In the genomic region with DNA sequence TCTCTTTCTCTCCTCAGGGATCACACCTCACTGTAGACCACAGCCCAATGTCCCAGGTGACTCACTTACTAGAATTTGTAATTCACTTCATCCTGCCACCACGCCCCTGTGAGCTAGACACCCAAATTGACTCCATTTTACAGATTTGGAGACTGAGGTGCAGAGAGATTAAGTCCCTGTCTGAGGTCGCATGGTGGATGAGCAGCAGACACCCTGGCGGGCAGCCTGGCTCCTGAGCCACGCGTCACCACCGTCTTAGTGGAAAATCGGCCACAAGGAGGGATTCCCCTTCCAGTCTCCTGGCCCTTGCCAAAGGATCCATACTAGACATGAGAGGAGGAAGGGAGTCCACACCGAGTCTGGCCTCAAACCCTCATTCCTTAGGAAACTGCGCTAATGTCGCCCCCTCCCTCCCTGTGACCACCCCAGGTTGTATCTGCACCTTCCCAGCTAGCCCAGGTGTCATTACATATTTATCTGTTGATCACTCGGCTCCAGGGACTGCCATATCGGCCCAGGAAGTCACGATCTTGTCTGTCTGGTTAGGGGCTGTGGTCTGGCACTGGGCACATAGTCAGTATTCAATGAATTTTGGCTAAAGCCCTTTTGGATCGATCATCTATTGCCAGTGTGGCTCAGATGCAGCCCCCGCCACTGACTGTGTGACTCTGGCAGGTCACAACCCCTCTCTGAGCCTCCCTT, we compare ENCODE assay signal across 1 cellular context.
TF ChIP-seq lines count a peak whose summit lies in the region.

No MANE protein-coding gene starts in this region.

TF ChIP-seq in K562, 482 proteins besides CTCF, POLR2A, EP300 and RAD21 (continued from another document):
- TF ChIP-seq, protein P1, sequence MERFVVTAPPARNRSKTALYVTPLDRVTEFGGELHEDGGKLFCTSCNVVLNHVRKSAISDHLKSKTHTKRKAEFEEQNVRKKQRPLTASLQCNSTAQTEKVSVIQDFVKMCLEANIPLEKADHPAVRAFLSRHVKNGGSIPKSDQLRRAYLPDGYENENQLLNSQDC (CRISPR knock-in tag; IDR thresholded peaks at IDR 0.05), result no peak
- TF ChIP-seq SOX6 (IDR thresholded peaks at IDR 0.05) (no peak), KAT7 (CRISPR knock-in tag; IDR thresholded peaks at IDR 0.05; ENCODE audit: borderline replicate concordance) (no peak), ZNF311 (CRISPR knock-in tag; IDR thresholded peaks at IDR 0.05) (no peak), POLR2AphosphoS5 (IDR thresholded peaks at IDR 0.05; ENCODE audit: control insufficient read depth, insufficient read depth, low read depth, low read length) (no peak), SREBF2 (CRISPR knock-in tag; IDR thresholded peaks at IDR 0.05) (no peak), ADNP (tag; IDR thresholded peaks at IDR 0.05) (peak; percentile 62; the same call in 1 of the 2 replicates), MEF2A (IDR thresholded peaks at IDR 0.05; ENCODE audit: control insufficient read depth, low read depth, low read length) (no peak), HNRNPH1 (optimal IDR thresholded peaks at IDR 0.05; ENCODE audit: low read depth, low read length) (no peak), MIER1 (IDR thresholded peaks at IDR 0.05; ENCODE audit: low read depth) (no peak), BCOR (IDR thresholded peaks at IDR 0.05) (peak; percentile 53), SP2 (IDR thresholded peaks at IDR 0.05; ENCODE audit: extremely low read depth, low read depth, low read length, poor library complexity, severe bottlenecking) (no peak), MAZ (CRISPR knock-in tag; conservative IDR thresholded peaks at IDR 0.05 in 1 of 2, IDR thresholded peaks at IDR 0.05 in 1 of 2) (no peak), IFI16 (CRISPR knock-in tag; IDR thresholded peaks at IDR 0.05) (no peak), HIVEP1 (CRISPR knock-in tag; IDR thresholded peaks at IDR 0.05) (no peak), FOSL1 (tag; conservative IDR thresholded peaks at IDR 0.05) (no peak), FOXJ3 (CRISPR knock-in tag; IDR thresholded peaks at IDR 0.05) (no peak), ZFPM2 (CRISPR knock-in tag; IDR thresholded peaks at IDR 0.05) (no peak), RBM39 (optimal IDR thresholded peaks at IDR 0.05; ENCODE audit: low read depth, low read length) (no peak), NFYB (IDR thresholded peaks at IDR 0.05; ENCODE audit: extremely low read depth, insufficient read length) (no peak), SRSF9 (IDR thresholded peaks at IDR 0.05; ENCODE audit: borderline replicate concordance, low read depth, low read length) (no peak), SRF (CRISPR knock-in tag; IDR thresholded peaks at IDR 0.05) (no peak), ZFP1 (CRISPR knock-in tag; IDR thresholded peaks at IDR 0.05) (no peak)
- TF ChIP-seq, protein P2, sequence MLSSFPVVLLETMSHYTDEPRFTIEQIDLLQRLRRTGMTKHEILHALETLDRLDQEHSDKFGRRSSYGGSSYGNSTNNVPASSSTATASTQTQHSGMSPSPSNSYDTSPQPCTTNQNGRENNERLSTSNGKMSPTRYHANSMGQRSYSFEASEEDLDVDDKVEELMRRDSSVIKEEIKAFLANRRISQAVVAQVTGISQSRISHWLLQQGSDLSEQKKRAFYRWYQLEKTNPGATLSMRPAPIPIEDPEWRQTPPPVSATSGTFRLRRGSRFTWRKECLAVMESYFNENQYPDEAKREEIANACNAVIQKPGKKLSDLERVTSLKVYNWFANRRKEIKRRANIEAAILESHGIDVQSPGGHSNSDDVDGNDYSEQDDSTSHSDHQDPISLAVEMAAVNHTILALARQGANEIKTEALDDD (IDR thresholded peaks at IDR 0.05), result no peak
- TF ChIP-seq, protein P3, sequence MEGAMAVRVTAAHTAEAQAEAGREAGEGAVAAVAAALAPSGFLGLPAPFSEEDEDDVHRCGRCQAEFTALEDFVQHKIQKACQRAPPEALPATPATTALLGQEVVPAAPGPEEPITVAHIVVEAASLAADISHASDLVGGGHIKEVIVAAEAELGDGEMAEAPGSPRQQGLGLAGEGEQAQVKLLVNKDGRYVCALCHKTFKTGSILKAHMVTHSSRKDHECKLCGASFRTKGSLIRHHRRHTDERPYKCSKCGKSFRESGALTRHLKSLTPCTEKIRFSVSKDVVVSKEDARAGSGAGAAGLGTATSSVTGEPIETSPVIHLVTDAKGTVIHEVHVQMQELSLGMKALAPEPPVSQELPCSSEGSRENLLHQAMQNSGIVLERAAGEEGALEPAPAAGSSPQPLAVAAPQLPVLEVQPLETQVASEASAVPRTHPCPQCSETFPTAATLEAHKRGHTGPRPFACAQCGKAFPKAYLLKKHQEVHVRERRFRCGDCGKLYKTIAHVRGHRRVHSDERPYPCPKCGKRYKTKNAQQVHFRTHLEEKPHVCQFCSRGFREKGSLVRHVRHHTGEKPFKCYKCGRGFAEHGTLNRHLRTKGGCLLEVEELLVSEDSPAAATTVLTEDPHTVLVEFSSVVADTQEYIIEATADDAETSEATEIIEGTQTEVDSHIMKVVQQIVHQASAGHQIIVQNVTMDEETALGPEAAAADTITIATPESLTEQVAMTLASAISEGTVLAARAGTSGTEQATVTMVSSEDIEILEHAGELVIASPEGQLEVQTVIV (CRISPR knock-in tag; IDR thresholded peaks at IDR 0.05; ENCODE audit: borderline replicate concordance), result no peak
- TF ChIP-seq, protein P4, sequence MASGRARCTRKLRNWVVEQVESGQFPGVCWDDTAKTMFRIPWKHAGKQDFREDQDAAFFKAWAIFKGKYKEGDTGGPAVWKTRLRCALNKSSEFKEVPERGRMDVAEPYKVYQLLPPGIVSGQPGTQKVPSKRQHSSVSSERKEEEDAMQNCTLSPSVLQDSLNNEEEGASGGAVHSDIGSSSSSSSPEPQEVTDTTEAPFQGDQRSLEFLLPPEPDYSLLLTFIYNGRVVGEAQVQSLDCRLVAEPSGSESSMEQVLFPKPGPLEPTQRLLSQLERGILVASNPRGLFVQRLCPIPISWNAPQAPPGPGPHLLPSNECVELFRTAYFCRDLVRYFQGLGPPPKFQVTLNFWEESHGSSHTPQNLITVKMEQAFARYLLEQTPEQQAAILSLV (tag; IDR thresholded peaks at IDR 0.05), result no peak
- TF ChIP-seq, protein P5, sequence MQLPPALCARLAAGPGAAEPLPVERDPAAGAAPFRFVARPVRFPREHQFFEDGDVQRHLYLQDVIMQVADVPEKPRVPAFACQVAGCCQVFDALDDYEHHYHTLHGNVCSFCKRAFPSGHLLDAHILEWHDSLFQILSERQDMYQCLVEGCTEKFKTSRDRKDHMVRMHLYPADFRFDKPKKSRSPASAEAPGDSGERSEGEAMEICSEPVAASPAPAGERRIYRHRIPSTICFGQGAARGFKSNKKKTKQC (CRISPR knock-in tag; IDR thresholded peaks at IDR 0.05), result no peak
- TF ChIP-seq, protein P6, sequence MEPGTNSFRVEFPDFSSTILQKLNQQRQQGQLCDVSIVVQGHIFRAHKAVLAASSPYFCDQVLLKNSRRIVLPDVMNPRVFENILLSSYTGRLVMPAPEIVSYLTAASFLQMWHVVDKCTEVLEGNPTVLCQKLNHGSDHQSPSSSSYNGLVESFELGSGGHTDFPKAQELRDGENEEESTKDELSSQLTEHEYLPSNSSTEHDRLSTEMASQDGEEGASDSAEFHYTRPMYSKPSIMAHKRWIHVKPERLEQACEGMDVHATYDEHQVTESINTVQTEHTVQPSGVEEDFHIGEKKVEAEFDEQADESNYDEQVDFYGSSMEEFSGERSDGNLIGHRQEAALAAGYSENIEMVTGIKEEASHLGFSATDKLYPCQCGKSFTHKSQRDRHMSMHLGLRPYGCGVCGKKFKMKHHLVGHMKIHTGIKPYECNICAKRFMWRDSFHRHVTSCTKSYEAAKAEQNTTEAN (CRISPR knock-in tag; IDR thresholded peaks at IDR 0.05), result no peak
